In genomic region chr6:108799791-108800190, GRCh38 we compare ENCODE assay signal across 19 cellular contexts. TPM values are rescaled to one million over a fixed set of nuclear protein-coding genes. Genes with fewer than 3 reads are reported as not detected.
DNase-seq lines count a peak whose midpoint lies in the region; ATAC-seq and TF ChIP-seq lines count a peak whose summit lies in the region.
"Had no signal": no experiment of that assay in that cellular context is flagged by ENCODE, and none has a peak within 500 bp of the region (broad histone marks: within the 10 kb centered on the region; RNA-seq: fewer than 3 reads in every experiment).

No MANE protein-coding gene starts in this region.

- TF ChIP-seq CTCF in activated CD8-positive, alpha-beta T cell treated with anti-CD3 and anti-CD28 coated beads for 36 hours (IDR thresholded peaks at IDR 0.05) = no peak
- no peak for TF ChIP-seq CTCF in MM.1S (IDR thresholded peaks at IDR 0.05; ENCODE audit: low read length)

- no peaks in the 10 kb centered on the region for H3K36me3 Mint-ChIP-seq in activated CD8-positive, alpha-beta T cell treated with anti-CD3 and anti-CD28 coated beads, Interleukin-2, amount 10 ng/mL, durations not matched to agents 7 days and 5 days (ENCODE audit: low read depth)
- H3K36me3 Mint-ChIP-seq in activated CD8-positive, alpha-beta T cell treated with anti-CD3 and anti-CD28 coated beads for 36 hours (ENCODE audit: low read depth) = no peaks in the 10 kb centered on the region
- no peaks in the 10 kb centered on the region for H3K36me3 Mint-ChIP-seq in T-helper 2 cell treated with Interferon-gamma antibody and Interleukin-4, amounts not matched to agents 5 μg/mL and 100 μg/mL, for 36 hours (ENCODE audit: low read depth)

- H2BK12ac ChIP-seq in mesenchymal stem cell (ENCODE audit: low read length in 2 of 2) = no peak overlapping the region

- no peak overlapping the region for H2BK120ac ChIP-seq in mesenchymal stem cell (ENCODE audit: low read depth, low read length)

- 0 out of 2 replicates have a peak, but pooled peaks cover 6% of the 10 kb centered on the region for H3K79me2 ChIP-seq in MM.1S (ENCODE audit: low read length)

- H3K4me3 ChIP-seq in mesenchymal stem cell (ENCODE audit: insufficient read depth in 1 of 2, low read depth in 1 of 2, low read length in 2 of 2) = no peak overlapping the region
- no peak overlapping the region for H3K4me3 ChIP-seq in MM.1S (ENCODE audit: low read length)
- H3K4me3 ChIP-seq: BLaER1 had no signal

- H3F3A ChIP-seq in MM.1S (ENCODE audit: insufficient read depth, low read length) = peaks cover 10% of the 10 kb centered on the region

- POLR2A ChIA-PET in activated CD8-positive, alpha-beta T cell treated with anti-CD3 and anti-CD28 coated beads, Interleukin-2, amount 10 ng/mL, durations not matched to agents 7 days and 5 days (lab: Charles Lee) = interaction anchor here (1.6 kb wide), 1 partner anchor 49 kb away, joined by 3 read pairs; the partner anchor contains the start of gene ARMC2
- POLR2A ChIA-PET in activated CD8-positive, alpha-beta T cell treated with anti-CD3 and anti-CD28 coated beads for 36 hours (lab: Charles Lee) = interaction anchor here (1.0 kb wide), 1 partner anchor 13 kb away, joined by 3 read pairs; no protein-coding TSS in a partner anchor

- H3K4me3 Mint-ChIP-seq in activated CD8-positive, alpha-beta T cell treated with anti-CD3 and anti-CD28 coated beads, Interleukin-2, amount 10 ng/mL, durations not matched to agents 7 days and 5 days = no peak overlapping the region
- H3K4me3 Mint-ChIP-seq in activated CD8-positive, alpha-beta T cell treated with anti-CD3 and anti-CD28 coated beads for 36 hours = no peak overlapping the region
- H3K4me3 Mint-ChIP-seq in T-helper 2 cell treated with Interferon-gamma antibody and Interleukin-4, amounts not matched to agents 5 μg/mL and 100 μg/mL, for 36 hours = peak overlapping the region; percentile 73

- no peak for DNase-seq in activated CD8-positive, alpha-beta T cell treated with anti-CD3 and anti-CD28 coated beads, Interleukin-2, amount 10 ng/mL, durations not matched to agents 7 days and 5 days
- DNase-seq in activated CD8-positive, alpha-beta T cell treated with anti-CD3 and anti-CD28 coated beads for 36 hours = no peak
- DNase-seq in T-helper 2 cell treated with Interferon-gamma antibody and Interleukin-4, amounts not matched to agents 5 μg/mL and 100 μg/mL, for 36 hours (ENCODE audit: low spot score) = no peak
- DNase-seq in mesenchymal stem cell (no peak), MM.1S (no peak), NCI-H446 (lab: John Stamatoyannopoulos, UW) (no peak), GM03348 (ENCODE audit: low spot score) (no peak)
- DNase-seq: 8988T, GF-D8, H7, Karpas-422, NCI-H1105 treated with DMSO at 0.1 percent for 48 hours, NCI-H187, NCI-H345, NCI-H748 treated with DMSO at 0.1 percent for 48 hours, RPMI8226, SIG-M5 had no signal

- H3K4me1 ChIP-seq in mesenchymal stem cell (ENCODE audit: control insufficient read depth, insufficient read depth, low read depth, low read length) = peaks cover 11% of the 10 kb centered on the region
- peaks cover 51% of the 10 kb centered on the region for H3K4me1 ChIP-seq in MM.1S (ENCODE audit: low read length)

- H3K27me3 Mint-ChIP-seq in activated CD8-positive, alpha-beta T cell treated with anti-CD3 and anti-CD28 coated beads, Interleukin-2, amount 10 ng/mL, durations not matched to agents 7 days and 5 days (ENCODE audit: low read depth) = no peaks in the 10 kb centered on the region
- no peaks in the 10 kb centered on the region for H3K27me3 Mint-ChIP-seq in activated CD8-positive, alpha-beta T cell treated with anti-CD3 and anti-CD28 coated beads for 36 hours
- H3K27me3 Mint-ChIP-seq in T-helper 2 cell treated with Interferon-gamma antibody and Interleukin-4, amounts not matched to agents 5 μg/mL and 100 μg/mL, for 36 hours (ENCODE audit: low read depth) = peaks cover 6% of the 10 kb centered on the region

- H3K9ac ChIP-seq in mesenchymal stem cell (ENCODE audit: low read length) = no peak overlapping the region
- no peak overlapping the region for H3K9ac ChIP-seq in MM.1S (ENCODE audit: low read length)
- H3K9ac ChIP-seq: BLaER1 had no signal

- H4K20me1 ChIP-seq in MM.1S (ENCODE audit: insufficient read depth, low read length) = no peaks in the 10 kb centered on the region
- H4K20me1 ChIP-seq: BLaER1 had no signal

- CTCF ChIA-PET in activated CD8-positive, alpha-beta T cell treated with anti-CD3 and anti-CD28 coated beads, Interleukin-2, amount 10 ng/mL, durations not matched to agents 7 days and 5 days (lab: Charles Lee) = interaction anchor here (0.7 to 1.8 kb wide), 2 partner anchors 36 to 273 kb away, joined by 3 to 4 read pairs; no protein-coding TSS in a partner anchor
- CTCF ChIA-PET in activated CD8-positive, alpha-beta T cell treated with anti-CD3 and anti-CD28 coated beads for 36 hours (lab: Charles Lee) = interaction anchor here (2.1 kb wide), 1 partner anchor 258 kb away, joined by 7 read pairs; no protein-coding TSS in a partner anchor

- intact Hi-C loops in activated CD8-positive, alpha-beta T cell treated with anti-CD3 and anti-CD28 coated beads for 36 hours (cut with micrococcal nuclease) = no loop called here

- H3K36me3 ChIP-seq in mesenchymal stem cell (ENCODE audit: control insufficient read depth in 1 of 2, insufficient read depth in 2 of 2, low read depth in 1 of 2, low read length in 2 of 2) (peaks cover 0 to 3% of the 10 kb centered on the region in 2 experiments), MM.1S (replicated peaks; ENCODE audit: insufficient read depth, low read length) (no peaks in the 10 kb centered on the region)
- H3K36me3 ChIP-seq: BLaER1 had no signal

- peaks cover 42% of the 10 kb centered on the region for H3K4me1 Mint-ChIP-seq in activated CD8-positive, alpha-beta T cell treated with anti-CD3 and anti-CD28 coated beads, Interleukin-2, amount 10 ng/mL, durations not matched to agents 7 days and 5 days (ENCODE audit: low read depth)
- H3K4me1 Mint-ChIP-seq in activated CD8-positive, alpha-beta T cell treated with anti-CD3 and anti-CD28 coated beads for 36 hours (ENCODE audit: low read depth) = peaks cover 27% of the 10 kb centered on the region
- peaks cover 38% of the 10 kb centered on the region for H3K4me1 Mint-ChIP-seq in T-helper 2 cell treated with Interferon-gamma antibody and Interleukin-4, amounts not matched to agents 5 μg/mL and 100 μg/mL, for 36 hours (ENCODE audit: low read depth)

- no peak overlapping the region for H4K91ac ChIP-seq in mesenchymal stem cell (ENCODE audit: low read length)

- H3K27ac Mint-ChIP-seq in activated CD8-positive, alpha-beta T cell treated with anti-CD3 and anti-CD28 coated beads, Interleukin-2, amount 10 ng/mL, durations not matched to agents 7 days and 5 days = peak overlapping the region; percentile 13
- no peak overlapping the region for H3K27ac Mint-ChIP-seq in activated CD8-positive, alpha-beta T cell treated with anti-CD3 and anti-CD28 coated beads for 36 hours
- H3K27ac Mint-ChIP-seq in T-helper 2 cell treated with Interferon-gamma antibody and Interleukin-4, amounts not matched to agents 5 μg/mL and 100 μg/mL, for 36 hours = peak overlapping the region; percentile 6

- no peak overlapping the region for H2BK15ac ChIP-seq in mesenchymal stem cell (ENCODE audit: low read depth, poor library complexity, severe bottlenecking)

- H3K23ac ChIP-seq in mesenchymal stem cell (ENCODE audit: low read length in 2 of 2) = no peak overlapping the region

- no peaks in the 10 kb centered on the region for H3K9me2 ChIP-seq in MM.1S (replicated peaks; ENCODE audit: insufficient read depth, low read length)

- no peak overlapping the region for H3K14ac ChIP-seq in mesenchymal stem cell (ENCODE audit: low read length in 2 of 2)

- H2BK5ac ChIP-seq in mesenchymal stem cell (ENCODE audit: low read depth, low read length, poor library complexity, severe bottlenecking) = no peak overlapping the region

- no peak overlapping the region for H4K8ac ChIP-seq in mesenchymal stem cell (ENCODE audit: low read length)

- H3K9me3 ChIP-seq in mesenchymal stem cell (ENCODE audit: control insufficient read depth, low read length) = no peaks in the 10 kb centered on the region
- no peaks in the 10 kb centered on the region for H3K9me3 ChIP-seq in MM.1S (replicated peaks; ENCODE audit: insufficient read depth, low read length)
- H3K9me3 ChIP-seq: BLaER1 had no signal

- no peak for ATAC-seq in activated CD8-positive, alpha-beta T cell treated with anti-CD3 and anti-CD28 coated beads, Interleukin-2, amount 10 ng/mL, durations not matched to agents 7 days and 5 days
- no peak for ATAC-seq in activated CD8-positive, alpha-beta T cell treated with anti-CD3 and anti-CD28 coated beads for 36 hours
- ATAC-seq in GM21576 (IDR thresholded peaks at IDR 0.05; ENCODE audit: unreplicated experiment) = no peak

- no peak overlapping the region for H3K4me2 ChIP-seq in mesenchymal stem cell (ENCODE audit: low read length, poor library complexity, severe bottlenecking)
- no peak overlapping the region for H3K4me2 ChIP-seq in MM.1S (ENCODE audit: low read depth, low read length)

- no peak overlapping the region for H3K4ac ChIP-seq in mesenchymal stem cell (ENCODE audit: low read depth in 1 of 2, low read length in 2 of 2)

- no peaks in the 10 kb centered on the region for H3K27me3 ChIP-seq in mesenchymal stem cell (ENCODE audit: control insufficient read depth in 1 of 2, insufficient read depth in 1 of 2, low read length in 2 of 2)
- no peaks in the 10 kb centered on the region for H3K27me3 ChIP-seq in MM.1S (replicated peaks; ENCODE audit: insufficient read depth, low read length)
- H3K27me3 ChIP-seq: BLaER1 had no signal

- H3K27ac ChIP-seq in mesenchymal stem cell (ENCODE audit: low read length, poor library complexity, severe bottlenecking) = no peak overlapping the region
- no peak overlapping the region for H3K27ac ChIP-seq in MM.1S (ENCODE audit: low read length)
- H3K27ac ChIP-seq: BLaER1 had no signal

- 100% methylated on average over 1 of the region's 1 CpG for WGBS in mesenchymal stem cell

- no peak overlapping the region for H3K18ac ChIP-seq in mesenchymal stem cell (ENCODE audit: low read depth in 1 of 2, low read length in 2 of 2)

- H2AFZ ChIP-seq in mesenchymal stem cell (ENCODE audit: low read depth, low read length) = no peak overlapping the region
- no peak overlapping the region for H2AFZ ChIP-seq in MM.1S (ENCODE audit: low read length)

- no peaks in the 10 kb centered on the region for H3K9me3 Mint-ChIP-seq in activated CD8-positive, alpha-beta T cell treated with anti-CD3 and anti-CD28 coated beads, Interleukin-2, amount 10 ng/mL, durations not matched to agents 7 days and 5 days (ENCODE audit: insufficient read depth)
- H3K9me3 Mint-ChIP-seq in activated CD8-positive, alpha-beta T cell treated with anti-CD3 and anti-CD28 coated beads for 36 hours = no peaks in the 10 kb centered on the region
- no peaks in the 10 kb centered on the region for H3K9me3 Mint-ChIP-seq in T-helper 2 cell treated with Interferon-gamma antibody and Interleukin-4, amounts not matched to agents 5 μg/mL and 100 μg/mL, for 36 hours

- H2AK5ac ChIP-seq in mesenchymal stem cell (ENCODE audit: low read length, severe bottlenecking) = peak overlapping the region; percentile 89

- H3K79me1 ChIP-seq in mesenchymal stem cell (replicated peaks; ENCODE audit: low read length, poor library complexity, severe bottlenecking) = no peaks in the 10 kb centered on the region

RNA-seq across cellular contexts. Expression of gene ARMC2, which starts 48.4 kb away (rescaled TPM):
- 10 to 100 TPM; 10.3 to 10.9 TPM for total RNA-seq in activated CD8-positive, alpha-beta T cell treated with anti-CD3 and anti-CD28 coated beads, Interleukin-2, amount 10 ng/mL, durations not matched to agents 7 days and 5 days
- total RNA-seq in activated CD8-positive, alpha-beta T cell treated with anti-CD3 and anti-CD28 coated beads for 36 hours = 1 to 10 TPM; 2.7 to 4.6 TPM
- 3.1 TPM for polyA plus RNA-seq in mesenchymal stem cell (2013, experiment 1 of 2)
- polyA plus RNA-seq in mesenchymal stem cell (2013, experiment 2 of 2) = 4.1 TPM
